Comparison of ENCODE assay signal across 8 cellular contexts in genomic region chr20:23937303-23938117, GRCh38. TPM values are rescaled to one million over a fixed set of nuclear protein-coding genes. Genes with fewer than 3 reads are reported as not detected.
A peak's percentile ranks its signal among the peaks of the same experiment; 100 is the strongest.
DNase-seq lines count a peak whose midpoint lies in the region; ATAC-seq and TF ChIP-seq lines count a peak whose summit lies in the region.

No MANE protein-coding gene starts in this region.

- H3K4me3 ChIP-seq in MM.1S (ENCODE audit: low read length) (no peak overlapping the region), mammary epithelial cell (replicated peaks in 1 of 3; ENCODE audit: insufficient read depth in 1 of 3, low read depth in 2 of 3, low read length in 3 of 3) (no peak overlapping the region)

- H3K27ac ChIP-seq in MM.1S (ENCODE audit: low read length), result no peak overlapping the region
- H3K27ac ChIP-seq in mammary epithelial cell (ENCODE audit: insufficient read depth, low read depth, low read length), result no peak overlapping the region

- no peaks in the 10 kb centered on the region for H3K4me1 ChIP-seq in MM.1S (ENCODE audit: low read length)
- H3K4me1 ChIP-seq in mammary epithelial cell (ENCODE audit: insufficient read depth, low read length), result no peaks in the 10 kb centered on the region

- no peak overlapping the region for H3K4me2 ChIP-seq in MM.1S (ENCODE audit: low read depth, low read length)
- H3K4me2 ChIP-seq in mammary epithelial cell (ENCODE audit: insufficient read depth, low read depth, low read length), result no peak overlapping the region

- H3K9ac ChIP-seq in MM.1S (ENCODE audit: low read length) (no peak overlapping the region), mammary epithelial cell (ENCODE audit: insufficient read depth, low read length) (no peak overlapping the region)

- peak; percentile 70 for DNase-seq in DMS53 (lab: John Stamatoyannopoulos, UW)
- peak; percentile 69 for DNase-seq in MM.1S
- peak; percentile 51 for DNase-seq in UCSD-AML1 (lab: John Stamatoyannopoulos, UW; ENCODE audit: unreplicated experiment)
- peak; percentile 42 for DNase-seq in mammary epithelial cell
- peak; percentile 84 for DNase-seq in islet precursor cell
- peak; percentile 19 to 45 (median 35) for DNase-seq in stimulated activated CD4-positive, alpha-beta T cell treated with anti-CD3 and anti-CD28 coated beads, Interleukin-1b, Interleukin-23, amount 100 ng/mL, for 24 hours (ENCODE audit: low read depth in 4 of 4, low spot score in 1 of 4)
- DNase-seq in NCI-H774 (lab: John Stamatoyannopoulos, UW), result no peak

- CTCF ChIA-PET in mammary epithelial cell (lab: Charles Lee; ENCODE audit: low non-redundant PET), result interaction anchor here (0.6 kb wide), 1 partner anchor 981 kb away, joined by 4 read pairs; no protein-coding TSS in a partner anchor

- H3K9me3 ChIP-seq in MM.1S (replicated peaks; ENCODE audit: insufficient read depth, low read length), result no peaks in the 10 kb centered on the region
- H3K9me3 ChIP-seq in mammary epithelial cell (replicated peaks; ENCODE audit: insufficient read depth, low read length), result no peaks in the 10 kb centered on the region

- H3K79me2 ChIP-seq in MM.1S (ENCODE audit: low read length) (no peaks in the 10 kb centered on the region), mammary epithelial cell (ENCODE audit: insufficient read depth, low read length) (no peaks in the 10 kb centered on the region)

- no peaks in the 10 kb centered on the region for H4K20me1 ChIP-seq in MM.1S (ENCODE audit: insufficient read depth, low read length)
- H4K20me1 ChIP-seq in mammary epithelial cell (ENCODE audit: insufficient read depth, low read length), result no peaks in the 10 kb centered on the region

- BruUV-seq in mammary epithelial cell (replicated peaks; lab: Mats Ljungman, UMichigan), result no TSS peak

- no peaks in the 10 kb centered on the region for H3F3A ChIP-seq in MM.1S (ENCODE audit: insufficient read depth, low read length)

- peak; percentile 86 for ATAC-seq in GM21515 (IDR thresholded peaks at IDR 0.05; ENCODE audit: unreplicated experiment)

- in situ Hi-C loops in mammary epithelial cell (cut with MboI; ENCODE audit: low sequenced_read_pairs in 2 of 2), result loop anchor here (10.0 to 25.0 kb wide), 2 partner anchors 975 to 977 kb away; no protein-coding TSS in a partner anchor

- TF ChIP-seq CTCF in MM.1S (IDR thresholded peaks at IDR 0.05; ENCODE audit: low read length), result peak; percentile 80
- TF ChIP-seq CTCF in mammary epithelial cell (conservative IDR thresholded peaks at IDR 0.05 in 1 of 2, IDR thresholded peaks at IDR 0.05 in 1 of 2; ENCODE audit: extremely low read depth in 1 of 2, insufficient read depth in 1 of 2, low read depth in 1 of 2, low read length in 2 of 2), result peak; percentile 62 to 74

- intact Hi-C loops in mammary epithelial cell (cut with micrococcal nuclease), result loop anchor here (1.0 to 5.0 kb wide), 8 partner anchors 50 to 1055 kb away; partner anchors contain the start of gene APMAP

- H3K36me3 ChIP-seq in MM.1S (replicated peaks; ENCODE audit: insufficient read depth, low read length), result no peaks in the 10 kb centered on the region
- H3K36me3 ChIP-seq in mammary epithelial cell (ENCODE audit: insufficient read depth, low read length), result no peaks in the 10 kb centered on the region

- no peaks in the 10 kb centered on the region for H3K9me2 ChIP-seq in MM.1S (replicated peaks; ENCODE audit: insufficient read depth, low read length)

- H2AFZ ChIP-seq in MM.1S (ENCODE audit: low read length) (no peak overlapping the region), mammary epithelial cell (ENCODE audit: low read depth, low read length) (no peak overlapping the region)

- 0% methylated on average over 3 of the region's 3 CpGs for WGBS in mammary epithelial cell (ENCODE audit: low coverage, missing lambda C conversion rate)

- dilution Hi-C loops in mammary epithelial cell (cut with HindIII; ENCODE audit: low sequenced_read_pairs), result no loop called here

- H3K27me3 ChIP-seq in MM.1S (replicated peaks; ENCODE audit: insufficient read depth, low read length) (no peaks in the 10 kb centered on the region), mammary epithelial cell (ENCODE audit: insufficient read depth, low read length) (no peaks in the 10 kb centered on the region)

RNA-seq across cellular contexts. Expression of gene GGTLC1, which starts 51.1 kb away (rescaled TPM):
- not detected for total RNA-seq in mammary epithelial cell
- not detected for polyA plus RNA-seq in mammary epithelial cell
- not detected for polyA minus RNA-seq in mammary epithelial cell

RNA-seq across cellular contexts. Expression of gene CST5, which starts 58.0 kb away (rescaled TPM):
- total RNA-seq in mammary epithelial cell, result not detected
- polyA plus RNA-seq in mammary epithelial cell, result 0.14 TPM
- polyA minus RNA-seq in mammary epithelial cell, result not detected
